ENCODE assay signal across 16 cellular contexts in genomic region chr3:131036200-131036816, GRCh38. TPM values are rescaled to one million over a fixed set of nuclear protein-coding genes. Genes with fewer than 3 reads are reported as not detected.
DNase-seq lines count a peak whose midpoint lies in the region; ATAC-seq, FAIRE-seq and TF ChIP-seq lines count a peak whose summit lies in the region.
"Had no signal": no experiment of that assay in that cellular context is flagged by ENCODE, and none has a peak within 500 bp of the region (broad histone marks: within the 10 kb centered on the region; RNA-seq: fewer than 3 reads in every experiment).

No MANE protein-coding gene starts in this region.

- peak in 1 of 2 experiments; percentile 54; a peak in 2 of 6 replicates for ATAC-seq in A549

- H3K27me3 ChIP-seq in Caco-2 (replicated peaks; ENCODE audit: control insufficient read depth, insufficient read depth, low read length) = no peaks in the 10 kb centered on the region
- no peaks in the 10 kb centered on the region for H3K27me3 ChIP-seq in ascending aorta
- no peaks in the 10 kb centered on the region for H3K27me3 ChIP-seq in stomach
- H3K27me3 ChIP-seq: ovary, spleen had no signal

- TF ChIP-seq RAD21 in A549 (conservative IDR thresholded peaks at IDR 0.05 in 1 of 2, IDR thresholded peaks at IDR 0.05 in 1 of 2) = no peak

- no TSS peak for BruUV-seq in Caco-2 (replicated peaks; lab: Mats Ljungman, UMichigan)

- H3K27me3 Mint-ChIP-seq in Caco-2 (ENCODE audit: insufficient read depth, unreplicated experiment) = no peaks in the 10 kb centered on the region

- intact Hi-C loops in Caco-2 (cut with micrococcal nuclease; ENCODE audit: unreplicated experiment) = loop anchor here (10.0 kb wide), 1 partner anchor 618 kb away; no protein-coding TSS in a partner anchor
- intact Hi-C loops in ascending aorta (cut with DNase I) = no loop called here
- intact Hi-C loops in stomach (cut with DNase I; ENCODE audit: low total_unique reads) = no loop called here

- peaks cover 6% of the 10 kb centered on the region for H3K4me1 Mint-ChIP-seq in Caco-2 (ENCODE audit: low read depth, unreplicated experiment)

- no peak for TF ChIP-seq CTCF in A549 (IDR thresholded peaks at IDR 0.05)
- TF ChIP-seq CTCF in astrocyte of the spinal cord (IDR thresholded peaks at IDR 0.05; ENCODE audit: low read depth, low read length) = no peak
- no peak for TF ChIP-seq CTCF in Caco-2 (IDR thresholded peaks at IDR 0.05; ENCODE audit: insufficient read depth in 1 of 2, low read depth in 1 of 2, low read length in 1 of 2, severe bottlenecking in 1 of 2, unreplicated experiment in 1 of 2)
- TF ChIP-seq CTCF in ascending aorta (IDR thresholded peaks at IDR 0.05) = no peak
- TF ChIP-seq CTCF in stomach (IDR thresholded peaks at IDR 0.05) = no peak

- H3K9me3 ChIP-seq in A549 = no peaks in the 10 kb centered on the region
- H3K9me3 ChIP-seq in Caco-2 = no peaks in the 10 kb centered on the region
- no peaks in the 10 kb centered on the region for H3K9me3 ChIP-seq in ascending aorta
- H3K9me3 ChIP-seq in stomach = no peaks in the 10 kb centered on the region
- H3K9me3 ChIP-seq: ovary, spleen had no signal

- CTCF ChIA-PET in A549 (lab: Yijun Ruan, JAX) (interaction anchor here (1.8 to 2.8 kb wide), 2 partner anchors 999 to 1002 kb away, joined by 4 to 9 read pairs; partner anchors contain the start of gene CPNE4), Caco-2 (lab: Charles Lee) (interaction anchor here (0.6 kb wide), 1 partner anchor 994 kb away, joined by 3 read pairs; no protein-coding TSS in a partner anchor)

- TF ChIP-seq EP300 in A549 (IDR thresholded peaks at IDR 0.05) (no peak), stomach (IDR thresholded peaks at IDR 0.05) (no peak)

- H3K9me3 Mint-ChIP-seq in Caco-2 (ENCODE audit: unreplicated experiment) = no peaks in the 10 kb centered on the region

- H3K4me3 ChIP-seq in A549 (no peak overlapping the region), astrocyte of the spinal cord (ENCODE audit: low read depth, low read length) (no peak overlapping the region), Caco-2 (ENCODE audit: low read depth, low read length) (no peak overlapping the region), ascending aorta (no peak overlapping the region), stomach (no peak overlapping the region)
- H3K4me3 ChIP-seq: ovary, spleen had no signal

- 0% methylated on average over 1 of the region's 1 CpG for WGBS in A549 (ENCODE audit: missing lambda C conversion rate)
- WGBS in stomach, 5 donors = 19 to 62% (median 46%) methylated on average over 1 of the region's 1 CpG

- H3K36me3 ChIP-seq in Caco-2 (ENCODE audit: control insufficient read depth, insufficient read depth, low read length) (no peaks in the 10 kb centered on the region), ascending aorta (no peaks in the 10 kb centered on the region), stomach (no peaks in the 10 kb centered on the region)
- H3K36me3 ChIP-seq: ovary, spleen had no signal

- no peak overlapping the region for H3K4me3 Mint-ChIP-seq in Caco-2 (ENCODE audit: unreplicated experiment)

- H3K4me2 ChIP-seq in A549 = peak overlapping the region; percentile 43; the same call in 2 of the 3 replicates

- FAIRE-seq in A549 (lab: Jason Lieb, UNC) = no peak
- FAIRE-seq: colon had no signal

- H3K27ac ChIP-seq in A549 (no peak overlapping the region), ascending aorta (no peak overlapping the region), stomach (no peak overlapping the region)
- H3K27ac ChIP-seq: ovary, spleen had no signal

- H3K36me3 Mint-ChIP-seq in Caco-2 (ENCODE audit: insufficient read depth, unreplicated experiment) = no peaks in the 10 kb centered on the region

- peaks cover 12% of the 10 kb centered on the region for H3K4me1 ChIP-seq in A549
- H3K4me1 ChIP-seq in Caco-2 = no peaks in the 10 kb centered on the region; the same call in 1 of the 2 replicates
- H3K4me1 ChIP-seq in ascending aorta = peaks cover 0 to 6% of the 10 kb centered on the region in 2 donors
- no peaks in the 10 kb centered on the region for H3K4me1 ChIP-seq in stomach
- H3K4me1 ChIP-seq: spleen had no signal

- H3K27ac Mint-ChIP-seq in Caco-2 (ENCODE audit: unreplicated experiment) = no peak overlapping the region

- in situ Hi-C loops in astrocyte of the spinal cord (cut with HindIII; ENCODE audit: low sequenced_read_pairs) = no loop called here

- POLR2A ChIA-PET in A549 (lab: Yijun Ruan, JAX) (interaction anchor here (0.9 kb wide), 1 partner anchor 10 kb away, joined by 3 read pairs; the partner anchor contains the start of genes ASTE1 and NEK11), Caco-2 (lab: Charles Lee) (no interaction called here)

- DNase-seq in A549 (ENCODE audit: low read depth in 1 of 2, low spot score in 1 of 2) = peak in 1 of 2 experiments; percentile 12
- DNase-seq in HS-27A (ENCODE audit: low read depth) = peak; percentile 62
- DNase-seq in astrocyte of the spinal cord (ENCODE audit: low read depth, low spot score) = peak; percentile 87
- peak; percentile 82 for DNase-seq in iris pigment epithelial cell (ENCODE audit: low read depth)
- no peak for DNase-seq in CD1c-positive myeloid dendritic cell (ENCODE audit: extremely low spot score)
- no peak for DNase-seq in Caco-2
- no peak for DNase-seq in ascending aorta (ENCODE audit: low spot score in 2 of 2)
- no peak for DNase-seq in stomach
- DNase-seq: activated CD8-positive, alpha-beta memory T cell treated with anti-CD3 and anti-CD28 coated beads, Interleukin-2, amount 50 U/mL, for 48 hours; activated naive CD4-positive, alpha-beta T cell treated with anti-CD3 and anti-CD28 coated beads, Interleukin-2, amount 50 U/mL, for 16 hours; DMS153; NCI-H1092 treated with DMSO at 0.1 percent for 48 hours; NCI-H2227 treated with DMSO at 0.1 percent for 48 hours; ovary; spleen had no signal

- no peak for TF ChIP-seq POLR2A in A549 (IDR thresholded peaks at IDR 0.05; ENCODE audit: low read length)
- TF ChIP-seq POLR2A in stomach (IDR thresholded peaks at IDR 0.05) = no peak

TF ChIP-seq in A549, 52 proteins besides CTCF, POLR2A, EP300 and RAD21:
- TF ChIP-seq ESRRA (IDR thresholded peaks at IDR 0.05; ENCODE audit: borderline replicate concordance, low read length) (no peak), PHF8 (IDR thresholded peaks at IDR 0.05; ENCODE audit: borderline replicate concordance, low read depth) (no peak), CHD2 (IDR thresholded peaks at IDR 0.05; ENCODE audit: low read length, partially characterized antibody) (no peak), POLR2AphosphoS2 (conservative IDR thresholded peaks at IDR 0.05; ENCODE audit: low read length) (no peak), MAX (IDR thresholded peaks at IDR 0.05) (no peak), ZSCAN20 (CRISPR knock-in tag; IDR thresholded peaks at IDR 0.05) (no peak), CHD4 (IDR thresholded peaks at IDR 0.05; ENCODE audit: borderline replicate concordance) (no peak), NR3C1 (IDR thresholded peaks at IDR 0.05) (no peak), HOXB5 (CRISPR knock-in tag; IDR thresholded peaks at IDR 0.05) (no peak), HEYL (CRISPR knock-in tag; IDR thresholded peaks at IDR 0.05) (no peak), TP53 (CRISPR knock-in tag; IDR thresholded peaks at IDR 0.05) (no peak), RCOR1 (IDR thresholded peaks at IDR 0.05; ENCODE audit: low read depth, low read length) (no peak)
TF ChIP-seq in A549: peak in this region for 0.

RNA-seq across cellular contexts. Expression of gene NEK11, which starts 9.6 kb away (rescaled TPM):
- polyA plus RNA-seq in A549 (2011; rRNA removed) (7.6 and 8.9 TPM in 2 replicates), A549 (2017; fragmentation: RNase III; extraction: RNeasy Plus Mini Kit Qiagen cat#74134 plus additional on column Dnase treatment) (5.7 to 6.3 TPM (median 5.8 TPM) in 3 replicates), stomach (1 to 10 TPM; 1.6 to 2.3 (median 1.6) TPM)
- polyA plus RNA-seq in A549 (2012; cell fraction: cytosol; rRNA removed) = 2.0 and 2.2 TPM in 2 replicates
- polyA plus RNA-seq in A549 (2012; cell fraction: nucleus; rRNA removed) = 1.7 and 2.4 TPM in 2 replicates
- 5.0 and 9.4 TPM in 2 replicates for polyA minus RNA-seq in A549 (2011; rRNA and poly(A)+ RNA removed)
- total RNA-seq in Caco-2 (2022) (3.9 and 4.4 TPM in 2 replicates), ascending aorta (4.0 TPM), stomach (10 to 100 TPM in 2 of 5 donors, 1 to 10 TPM in 1, under 1 TPM in 1, not detected in 1; 0.45 to 24.2 (median 8.3) TPM)

RNA-seq across cellular contexts. Expression of gene ASTE1, which starts 9.7 kb away (rescaled TPM):
- polyA plus RNA-seq in A549 (2011; rRNA removed) (6.9 and 7.1 TPM in 2 replicates), A549 (2017; fragmentation: RNase III; extraction: RNeasy Plus Mini Kit Qiagen cat#74134 plus additional on column Dnase treatment) (3.6 to 4.4 TPM (median 3.8 TPM) in 3 replicates), stomach (1 to 10 TPM; 1.8 to 4.6 (median 3.1) TPM)
- polyA plus RNA-seq in A549 (2012; cell fraction: cytosol; rRNA removed) = 2.5 TPM in 2 replicates
- polyA plus RNA-seq in A549 (2012; cell fraction: nucleus; rRNA removed) = 2.1 and 2.5 TPM in 2 replicates
- 7.8 and 10.4 TPM in 2 replicates for polyA minus RNA-seq in A549 (2011; rRNA and poly(A)+ RNA removed)
- total RNA-seq in Caco-2 (2022) (8.7 and 11.0 TPM in 2 replicates), ascending aorta (14.0 TPM), stomach (10 to 100 TPM in 1 of 5 donors, 1 to 10 TPM in 3, under 1 TPM in 1; 0.45 to 13.2 (median 3.5) TPM)

Comparison
In these comparisons a context has a peak if more than half of its experiments do, and no peak if none do; other contexts are left out.
1. DNase-seq: peak in HS-27A (single experiment), astrocyte of the spinal cord (single experiment) and iris pigment epithelial cell (single experiment); none in CD1c-positive myeloid dendritic cell (single experiment), Caco-2 (0 of 2), ascending aorta (0 of 2) and stomach (single experiment).